Comparison of ENCODE assay signal across 1 cellular context in the genomic region with DNA sequence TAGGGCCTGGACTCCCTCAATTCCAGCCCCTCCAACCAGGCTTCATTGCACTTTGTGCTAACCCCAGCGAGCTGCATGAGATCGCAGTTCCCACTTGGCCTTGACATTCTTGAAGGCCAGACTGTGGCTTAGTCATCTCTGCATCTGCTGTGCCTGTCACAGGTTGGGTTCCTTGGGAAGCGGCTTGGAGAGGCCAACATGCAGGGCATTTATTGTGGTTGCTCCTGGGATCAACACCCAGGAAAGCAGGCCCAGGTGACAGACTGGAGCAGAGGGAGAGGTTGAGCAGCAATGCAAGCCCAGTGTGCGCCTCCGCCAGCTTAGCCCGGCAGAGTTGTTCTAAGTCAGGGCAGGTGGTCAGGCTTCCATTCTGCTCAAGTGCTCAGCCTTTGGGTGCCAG.
TF ChIP-seq lines count a peak whose summit lies in the region.

No MANE protein-coding gene starts in this region.

TF ChIP-seq in K562, 482 proteins besides CTCF, POLR2A, EP300 and RAD21:
- TF ChIP-seq RAD51 (IDR thresholded peaks at IDR 0.05; ENCODE audit: borderline replicate concordance, low read depth) (no peak), RFX1 (IDR thresholded peaks at IDR 0.05) (no peak), BHLHE40 (IDR thresholded peaks at IDR 0.05; ENCODE audit: low read length) (no peak), RBFOX2 (IDR thresholded peaks at IDR 0.05; ENCODE audit: low read depth, low read length) (0 out of 2 replicates have a peak, but pooled peaks have one; percentile 23), SIX5 (IDR thresholded peaks at IDR 0.05; ENCODE audit: borderline replicate concordance in 1 of 2, insufficient read depth in 1 of 2, low read depth in 1 of 2, low read length in 2 of 2) (no peak), POLR2G (IDR thresholded peaks at IDR 0.05; ENCODE audit: low read depth, low read length) (0 out of 2 replicates have a peak, but pooled peaks have one; percentile 24), SNRNP70 (optimal IDR thresholded peaks at IDR 0.05; ENCODE audit: low read depth, low read length) (no peak)
